In genomic region chr7:73541722-73542121, GRCh38 we compare ENCODE assay signal across 23 cellular contexts.
"Had no signal": no experiment of that assay in that cellular context is flagged by ENCODE, and none has a peak within 500 bp of the region (broad histone marks: within the 10 kb centered on the region; RNA-seq: fewer than 3 reads in every experiment).

No MANE protein-coding gene starts in this region.

- FAIRE-seq: frontal cortex, keratinocyte, pancreas had no signal

- H3K27me3 Mint-ChIP-seq: effector memory CD8-positive, alpha-beta T cell; progenitor cell of endocrine pancreas; stimulated activated memory B cell treated with anti-CD40 and anti-IgM and Interleukin-4, amounts not matched to agents 10 μg/mL and 1 μg/mL and 100 μg/mL, for 72 hours; type B pancreatic cell had no signal

- H3K27me3 ChIP-seq: neutrophil, pancreas, right atrium auricular region, testis, tibial artery had no signal

- H3K4me1 ChIP-seq: lower lobe of right lung, pancreas, right atrium auricular region, tibial artery had no signal

- H3K4me3 ChIP-seq: lower lobe of right lung, pancreas, right atrium auricular region, testis, tibial artery had no signal

- H3K4me1 Mint-ChIP-seq: neural crest cell had no signal

- H3K27ac ChIP-seq: lower lobe of right lung, neutrophil, pancreas, right atrium auricular region, testis, tibial artery had no signal

- H3K27ac Mint-ChIP-seq: stimulated activated memory B cell treated with anti-CD40 and anti-IgM and Interleukin-4, amounts not matched to agents 10 μg/mL and 1 μg/mL and 100 μg/mL, for 72 hours had no signal

- H3K9me3 Mint-ChIP-seq: effector memory CD8-positive, alpha-beta T cell; immature natural killer cell; natural killer cell; neural crest cell; stimulated activated memory B cell treated with anti-CD40 and anti-IgM and Interleukin-4, amounts not matched to agents 10 μg/mL and 1 μg/mL and 100 μg/mL, for 72 hours; type B pancreatic cell had no signal

- DNase-seq: cortex of kidney; effector memory CD8-positive, alpha-beta T cell; hypothalamus; immature natural killer cell; left ventricle myocardium superior; lower lobe of right lung; natural killer cell; stimulated activated CD4-positive, alpha-beta T cell treated with anti-CD3 and anti-CD28 coated beads, Interleukin-2, amount 100 ng/mL, for 24 hours; stimulated activated CD4-positive, alpha-beta T cell treated with anti-CD3 and anti-CD28 coated beads, Interleukin-4, amount 100 ng/mL, for 24 hours; stimulated activated naive CD8-positive, alpha-beta T cell treated with anti-CD3 and anti-CD28 coated beads, Interleukin-15, Interleukin-2, amounts not matched to agents 100 U/mL and 50 U/mL, for 24 hours; substantia nigra; testis; tibial artery had no signal

- H3K9me3 ChIP-seq: lower lobe of right lung, neutrophil, pancreas, right atrium auricular region, testis, tibial artery had no signal

- ATAC-seq: effector memory CD8-positive, alpha-beta T cell; left ventricle myocardium superior; lower lobe of right lung; natural killer cell; pancreas; sciatic nerve; stimulated activated memory B cell treated with anti-CD40 and anti-IgM and Interleukin-4, amounts not matched to agents 10 μg/mL and 1 μg/mL and 100 μg/mL, for 72 hours; stimulated activated naive CD8-positive, alpha-beta T cell treated with anti-CD3 and anti-CD28 coated beads, Interleukin-15, Interleukin-2, amounts not matched to agents 100 U/mL and 50 U/mL, for 24 hours had no signal

- H3K4me3 Mint-ChIP-seq: effector memory CD8-positive, alpha-beta T cell; immature natural killer cell; natural killer cell; neural crest cell; stimulated activated memory B cell treated with anti-CD40 and anti-IgM and Interleukin-4, amounts not matched to agents 10 μg/mL and 1 μg/mL and 100 μg/mL, for 72 hours; type B pancreatic cell had no signal
